ENCODE assay signal across 2 cellular contexts in the genomic region with DNA sequence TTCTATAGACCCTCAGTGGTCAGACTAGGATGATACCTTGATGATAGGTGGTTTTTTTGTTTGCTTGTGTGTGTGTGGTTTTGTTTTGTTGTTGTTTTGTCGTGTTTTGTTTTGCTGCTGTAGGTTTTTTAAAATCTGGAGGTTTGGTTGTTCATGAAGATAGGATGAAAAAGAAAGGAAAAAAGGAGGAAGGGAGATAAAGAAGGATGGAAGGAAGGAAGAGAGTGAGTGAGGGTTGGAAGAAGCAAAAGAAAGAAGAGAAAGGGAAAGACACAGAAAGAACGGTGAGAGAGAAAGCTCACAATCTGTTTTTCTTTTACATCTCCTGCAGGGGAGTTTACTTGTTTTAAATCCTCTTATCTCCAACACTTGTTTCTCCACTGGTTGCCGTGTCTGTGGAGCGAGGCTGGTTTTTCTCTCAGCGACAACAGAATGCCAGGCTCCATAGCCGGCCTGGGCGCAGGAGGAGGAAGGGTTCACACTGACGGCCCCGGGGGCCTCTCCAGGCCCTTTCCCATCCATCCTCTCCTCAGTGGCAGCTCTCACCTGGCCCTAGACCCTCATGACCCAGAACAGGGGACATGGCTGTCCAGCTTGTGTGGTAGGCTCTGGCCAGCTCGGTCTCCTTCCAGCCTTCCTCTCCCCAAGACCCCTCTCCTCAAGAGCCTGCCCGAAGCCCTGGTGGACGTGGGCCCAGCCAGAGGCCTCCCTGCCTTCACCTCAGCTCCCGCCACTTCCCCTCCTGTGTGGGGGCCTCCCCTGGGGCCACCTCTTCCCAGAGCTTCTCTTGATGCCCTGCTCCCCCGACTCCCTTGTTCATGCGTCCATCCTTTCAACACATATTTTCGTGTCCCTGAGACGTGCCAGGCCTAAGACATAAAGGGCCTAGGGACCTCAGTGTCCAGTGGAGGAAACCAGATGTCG.
TF ChIP-seq lines count a peak whose summit lies in the region.

No MANE protein-coding gene starts in this region.

TF ChIP-seq in SK-N-SH, 30 proteins besides CTCF, POLR2A, EP300 and RAD21 (continued from another document):
- TF ChIP-seq SIN3A (IDR thresholded peaks at IDR 0.05; ENCODE audit: borderline replicate concordance, low read depth, low read length) (no peak), FOXM1 (IDR thresholded peaks at IDR 0.05; ENCODE audit: low read depth) (no peak), YY1 (IDR thresholded peaks at IDR 0.05; ENCODE audit: low read depth) (no peak)

TF ChIP-seq in SK-N-SH treated with all-trans-retinoic acid at 6 μM for 48 hours, 23 proteins besides CTCF, POLR2A, EP300 and RAD21 (continued from another document):
- TF ChIP-seq, protein P1, sequence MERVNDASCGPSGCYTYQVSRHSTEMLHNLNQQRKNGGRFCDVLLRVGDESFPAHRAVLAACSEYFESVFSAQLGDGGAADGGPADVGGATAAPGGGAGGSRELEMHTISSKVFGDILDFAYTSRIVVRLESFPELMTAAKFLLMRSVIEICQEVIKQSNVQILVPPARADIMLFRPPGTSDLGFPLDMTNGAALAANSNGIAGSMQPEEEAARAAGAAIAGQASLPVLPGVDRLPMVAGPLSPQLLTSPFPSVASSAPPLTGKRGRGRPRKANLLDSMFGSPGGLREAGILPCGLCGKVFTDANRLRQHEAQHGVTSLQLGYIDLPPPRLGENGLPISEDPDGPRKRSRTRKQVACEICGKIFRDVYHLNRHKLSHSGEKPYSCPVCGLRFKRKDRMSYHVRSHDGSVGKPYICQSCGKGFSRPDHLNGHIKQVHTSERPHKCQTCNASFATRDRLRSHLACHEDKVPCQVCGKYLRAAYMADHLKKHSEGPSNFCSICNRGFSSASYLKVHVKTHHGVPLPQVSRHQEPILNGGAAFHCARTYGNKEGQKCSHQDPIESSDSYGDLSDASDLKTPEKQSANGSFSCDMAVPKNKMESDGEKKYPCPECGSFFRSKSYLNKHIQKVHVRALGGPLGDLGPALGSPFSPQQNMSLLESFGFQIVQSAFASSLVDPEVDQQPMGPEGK (CRISPR knock-in tag; IDR thresholded peaks at IDR 0.05; ENCODE audit: borderline replicate concordance) = no peak
- TF ChIP-seq, protein P2, sequence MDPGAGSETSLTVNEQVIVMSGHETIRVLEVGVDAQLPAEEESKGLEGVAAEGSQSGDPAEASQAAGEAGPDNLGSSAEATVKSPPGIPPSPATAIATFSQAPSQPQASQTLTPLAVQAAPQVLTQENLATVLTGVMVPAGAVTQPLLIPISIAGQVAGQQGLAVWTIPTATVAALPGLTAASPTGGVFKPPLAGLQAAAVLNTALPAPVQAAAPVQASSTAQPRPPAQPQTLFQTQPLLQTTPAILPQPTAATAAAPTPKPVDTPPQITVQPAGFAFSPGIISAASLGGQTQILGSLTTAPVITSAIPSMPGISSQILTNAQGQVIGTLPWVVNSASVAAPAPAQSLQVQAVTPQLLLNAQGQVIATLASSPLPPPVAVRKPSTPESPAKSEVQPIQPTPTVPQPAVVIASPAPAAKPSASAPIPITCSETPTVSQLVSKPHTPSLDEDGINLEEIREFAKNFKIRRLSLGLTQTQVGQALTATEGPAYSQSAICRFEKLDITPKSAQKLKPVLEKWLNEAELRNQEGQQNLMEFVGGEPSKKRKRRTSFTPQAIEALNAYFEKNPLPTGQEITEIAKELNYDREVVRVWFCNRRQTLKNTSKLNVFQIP (CRISPR knock-in tag; IDR thresholded peaks at IDR 0.05; ENCODE audit: borderline replicate concordance, low read depth) = no peak
